12 cellular contexts compared by ENCODE assay signal in genomic region chr7:98285132-98286092, GRCh38. TPM values are rescaled to one million over a fixed set of nuclear protein-coding genes. Genes with fewer than 3 reads are reported as not detected.
DNase-seq lines count a peak whose midpoint lies in the region; ATAC-seq and TF ChIP-seq lines count a peak whose summit lies in the region.
"Had no signal": no experiment of that assay in that cellular context is flagged by ENCODE, and none has a peak within 500 bp of the region (broad histone marks: within the 10 kb centered on the region; RNA-seq: fewer than 3 reads in every experiment).

No MANE protein-coding gene starts in this region.

- no peaks in the 10 kb centered on the region for H3K9me2 ChIP-seq in SK-N-SH

- H3K36me3 ChIP-seq in SK-N-SH (replicated peaks in 1 of 2; ENCODE audit: control insufficient read depth in 1 of 2, insufficient read depth in 2 of 2, low read length in 1 of 2): peaks cover 0 to 21% of the 10 kb centered on the region in 2 experiments
- peaks cover 4% of the 10 kb centered on the region for H3K36me3 ChIP-seq in mammary epithelial cell (ENCODE audit: insufficient read depth, low read length)
- H3K36me3 ChIP-seq in mesodermal cell (ENCODE audit: control insufficient read depth, insufficient read depth, low read length): peaks cover 59% of the 10 kb centered on the region
- H3K36me3 ChIP-seq in thoracic aorta: peaks cover 6% of the 10 kb centered on the region

- no peak for ATAC-seq in SK-N-SH treated with all-trans-retinoic acid at 6 μM for 48 hours
- no peak for ATAC-seq in thoracic aorta (ENCODE audit: insufficient number of reproducible peaks, low FRiP score, low read depth)
- ATAC-seq in GM21367 (IDR thresholded peaks at IDR 0.05; ENCODE audit: unreplicated experiment): no peak
- no peak for ATAC-seq in HG03135 (IDR thresholded peaks at IDR 0.05; ENCODE audit: unreplicated experiment)
- ATAC-seq: stimulated activated naive CD8-positive, alpha-beta T cell treated with anti-CD3 and anti-CD28 coated beads, Interleukin-15, Interleukin-2, amounts not matched to agents 100 U/mL and 50 U/mL, for 24 hours had no signal

- H3K4me1 ChIP-seq in SK-N-SH (ENCODE audit: control insufficient read depth in 1 of 2, insufficient read depth in 2 of 2, low read depth in 1 of 2, low read length in 1 of 2) (peaks cover 35 to 53% of the 10 kb centered on the region in 2 experiments; a peak in 3 of 4 replicates), mammary epithelial cell (ENCODE audit: insufficient read depth, low read length) (peaks cover 70% of the 10 kb centered on the region), mesodermal cell (ENCODE audit: control insufficient read depth, insufficient read depth, low read length, poor library complexity, severe bottlenecking) (peaks cover 45% of the 10 kb centered on the region), thoracic aorta (ENCODE audit: control insufficient read depth in 1 of 2, low read depth in 2 of 2) (peaks cover 56 to 72% of the 10 kb centered on the region in 2 donors)

- H3K9ac ChIP-seq in SK-N-SH: peak overlapping the region; percentile 96
- no peak overlapping the region for H3K9ac ChIP-seq in mammary epithelial cell (ENCODE audit: insufficient read depth, low read length)

- no peaks in the 10 kb centered on the region for H3K27me3 ChIP-seq in SK-N-SH (ENCODE audit: insufficient read depth)
- no peaks in the 10 kb centered on the region for H3K27me3 ChIP-seq in mammary epithelial cell (ENCODE audit: insufficient read depth, low read length)
- no peaks in the 10 kb centered on the region for H3K27me3 ChIP-seq in thoracic aorta (replicated peaks; ENCODE audit: insufficient read depth)

- peaks cover 87% of the 10 kb centered on the region for H3K79me2 ChIP-seq in SK-N-SH (ENCODE audit: insufficient read depth)
- peaks cover 82% of the 10 kb centered on the region for H3K79me2 ChIP-seq in mammary epithelial cell (ENCODE audit: insufficient read depth, low read length)

- dilution Hi-C loops in mammary epithelial cell (cut with HindIII; ENCODE audit: low sequenced_read_pairs): no loop called here

- no peak for TF ChIP-seq CTCF in SK-N-SH (IDR thresholded peaks at IDR 0.05)
- no peak for TF ChIP-seq CTCF in mammary epithelial cell (conservative IDR thresholded peaks at IDR 0.05 in 1 of 2, IDR thresholded peaks at IDR 0.05 in 1 of 2; ENCODE audit: extremely low read depth in 1 of 2, insufficient read depth in 1 of 2, low read depth in 1 of 2, low read length in 2 of 2)
- no peak for TF ChIP-seq CTCF in thoracic aorta (IDR thresholded peaks at IDR 0.05)

- in situ Hi-C loops in mammary epithelial cell (cut with MboI; ENCODE audit: low sequenced_read_pairs in 2 of 2): loop anchor here (25.0 kb wide), 1 partner anchor 552 kb away; no protein-coding TSS in a partner anchor

- H4K20me1 ChIP-seq in SK-N-SH (ENCODE audit: insufficient read depth): peaks cover 66% of the 10 kb centered on the region
- no peaks in the 10 kb centered on the region for H4K20me1 ChIP-seq in mammary epithelial cell (ENCODE audit: insufficient read depth, low read length)

- H3K4me3 ChIP-seq in SK-N-SH (ENCODE audit: low read depth in 2 of 2, low read length in 1 of 2) (peak overlapping the region; percentile 80 to 92; a peak in 3 of 4 replicates), mammary epithelial cell (replicated peaks in 1 of 3; ENCODE audit: insufficient read depth in 1 of 3, low read depth in 2 of 3, low read length in 3 of 3) (no peak overlapping the region), mesodermal cell (ENCODE audit: extremely low read depth, insufficient read depth, low read length, poor library complexity, severe bottlenecking) (peak overlapping the region; percentile 8), thoracic aorta (peak overlapping the region; percentile 97)

- peak overlapping the region; percentile 96 for H3K4me2 ChIP-seq in SK-N-SH
- H3K4me2 ChIP-seq in mammary epithelial cell (ENCODE audit: insufficient read depth, low read depth, low read length): peak overlapping the region; percentile 97

- no peak for TF ChIP-seq EP300 in SK-N-SH (IDR thresholded peaks at IDR 0.05; ENCODE audit: borderline replicate concordance in 1 of 2, low read depth in 1 of 2, low read length in 1 of 2)

- H3K9me3 ChIP-seq in SK-N-SH: no peaks in the 10 kb centered on the region
- no peaks in the 10 kb centered on the region for H3K9me3 ChIP-seq in mammary epithelial cell (replicated peaks; ENCODE audit: insufficient read depth, low read length)
- no peaks in the 10 kb centered on the region for H3K9me3 ChIP-seq in mesodermal cell (ENCODE audit: control insufficient read depth, low read length)
- no peaks in the 10 kb centered on the region for H3K9me3 ChIP-seq in thoracic aorta

- DNase-seq in SK-N-SH (peak; percentile 29), mammary epithelial cell (no peak), thoracic aorta (ENCODE audit: low spot score) (no peak), NCI-H82 treated with DMSO at 0.1 percent for 48 hours (lab: John Stamatoyannopoulos, UW; ENCODE audit: unreplicated experiment) (no peak)
- DNase-seq: activated CD4-positive, CD25-positive, alpha-beta regulatory T cell; cerebellar nuclear complex; NCI-H1930; stimulated activated naive CD8-positive, alpha-beta T cell treated with anti-CD3 and anti-CD28 coated beads, Interleukin-15, Interleukin-2, amounts not matched to agents 100 U/mL and 50 U/mL, for 24 hours had no signal

- H3F3A ChIP-seq in SK-N-SH (replicated peaks; ENCODE audit: insufficient read depth): peaks cover 9% of the 10 kb centered on the region

- BruUV-seq in mammary epithelial cell (replicated peaks; lab: Mats Ljungman, UMichigan): no TSS peak

- 98% methylated on average over 9 of the region's 21 CpGs for WGBS in SK-N-SH (ENCODE audit: low lambda C conversion rate)
- WGBS in mammary epithelial cell (ENCODE audit: low coverage, missing lambda C conversion rate): 86% methylated on average over 16 of the region's 21 CpGs
- 89 to 90% methylated on average over 17 to 19 of the region's 21 CpGs for WGBS in mesodermal cell (ENCODE audit: insufficient coverage in 2 of 2), 2 experiments

- H3K27ac ChIP-seq in SK-N-SH (ENCODE audit: low read depth in 2 of 2, low read length in 1 of 2) (peak overlapping the region; percentile 53 to 75), mammary epithelial cell (ENCODE audit: insufficient read depth, low read depth, low read length) (peak overlapping the region; percentile 26), mesodermal cell (ENCODE audit: low read depth, low read length, severe bottlenecking) (peak overlapping the region; percentile 62), thoracic aorta (peak overlapping the region; percentile 97 to 98)

- CTCF ChIA-PET in SK-N-SH (lab: Yijun Ruan, JAX) (interaction anchor here (0.8 to 3.9 kb wide), 5 partner anchors 9 to 136 kb away, joined by 3 to 27 read pairs (median 6); partner anchors contain the start of gene BAIAP2L1), mammary epithelial cell (lab: Charles Lee; ENCODE audit: low non-redundant PET) (no interaction called here)

- POLR2A ChIA-PET in SK-N-SH (lab: Yijun Ruan, JAX): no interaction called here

- no peak for TF ChIP-seq RAD21 in SK-N-SH (IDR thresholded peaks at IDR 0.05; ENCODE audit: low read length)

- H2AFZ ChIP-seq in SK-N-SH (ENCODE audit: low read depth) (no peak overlapping the region), mammary epithelial cell (ENCODE audit: low read depth, low read length) (no peak overlapping the region)

- intact Hi-C loops in mammary epithelial cell (cut with micrococcal nuclease): loop anchor here (2.0 to 10.0 kb wide), 2 partner anchors 115 to 181 kb away; partner anchors contain the start of genes BAIAP2L1 and LMTK2

TF ChIP-seq in SK-N-SH, 30 proteins besides CTCF, POLR2A, EP300 and RAD21 (continues in another document):
- no peak for TF ChIP-seq TAF1 (IDR thresholded peaks at IDR 0.05; ENCODE audit: borderline replicate concordance, low read depth, low read length)
- no peak for TF ChIP-seq TEAD4 (IDR thresholded peaks at IDR 0.05; ENCODE audit: borderline replicate concordance, insufficient read depth)
- no peak for TF ChIP-seq PBX3 (IDR thresholded peaks at IDR 0.05)

TF ChIP-seq in SK-N-SH treated with all-trans-retinoic acid at 6 μM for 48 hours, 23 proteins besides CTCF, POLR2A, EP300 and RAD21:
- TF ChIP-seq CSRNP3 (CRISPR knock-in tag; IDR thresholded peaks at IDR 0.05) (no peak), ZNF8 (CRISPR knock-in tag; IDR thresholded peaks at IDR 0.05) (no peak), TCF4 (CRISPR knock-in tag; IDR thresholded peaks at IDR 0.05; ENCODE audit: borderline replicate concordance) (no peak), ARNTL (CRISPR knock-in tag; IDR thresholded peaks at IDR 0.05; ENCODE audit: borderline replicate concordance, low read depth) (no peak)

RNA-seq across cellular contexts. Expression of gene BRI3, which starts 3.9 kb away (rescaled TPM):
- polyA plus RNA-seq in SK-N-SH (2012; rRNA removed): 108 and 128 TPM in 2 replicates
- polyA plus RNA-seq in SK-N-SH (2012; cell fraction: cytosol; rRNA removed): 138 and 139 TPM in 2 replicates
- polyA plus RNA-seq in SK-N-SH (2012; cell fraction: nucleus; rRNA removed): 49.3 and 55.5 TPM in 2 replicates
- total RNA-seq in mammary epithelial cell: 100 to 1,000 TPM in 1 of 2 donors, 10 to 100 TPM in 1; 24.5 to 158 TPM
- 43.1 TPM for polyA plus RNA-seq in mammary epithelial cell
- polyA minus RNA-seq in mammary epithelial cell: 113 TPM
- polyA plus RNA-seq in mesodermal cell (2013, experiment 1 of 2): 172 TPM
- 147 TPM for polyA plus RNA-seq in mesodermal cell (2013, experiment 2 of 2)
- 100 to 1,000 TPM in 1 of 2 donors, 10 to 100 TPM in 1; 95.1 to 104 TPM for total RNA-seq in thoracic aorta

RNA-seq across cellular contexts. Expression of gene TECPR1, which starts 33.4 kb away (rescaled TPM):
- 6.6 and 6.8 TPM in 2 replicates for polyA plus RNA-seq in SK-N-SH (2012; rRNA removed)
- polyA plus RNA-seq in SK-N-SH (2012; cell fraction: cytosol; rRNA removed): 3.3 and 4.3 TPM in 2 replicates
- polyA plus RNA-seq in SK-N-SH (2012; cell fraction: nucleus; rRNA removed): 26.3 and 41.0 TPM in 2 replicates
- 10 to 100 TPM; 13.2 to 14.6 TPM for total RNA-seq in mammary epithelial cell
- 1.6 TPM for polyA plus RNA-seq in mammary epithelial cell
- 1.1 TPM for polyA minus RNA-seq in mammary epithelial cell
- 24.3 TPM for polyA plus RNA-seq in mesodermal cell (2013, experiment 1 of 2)
- polyA plus RNA-seq in mesodermal cell (2013, experiment 2 of 2): 19.2 TPM
- 10 to 100 TPM; 41.6 to 53.8 TPM for total RNA-seq in thoracic aorta

Comparison
In these comparisons a context has a peak if more than half of its experiments do, and no peak if none do; other contexts are left out.
1. H3K27ac ChIP-seq: peak in every context shown above with its lines; median percentile 98 in thoracic aorta; 64 in SK-N-SH; 62 in mesodermal cell; 26 in mammary epithelial cell.
2. H3K4me3 ChIP-seq: peak in SK-N-SH (2 of 2), mesodermal cell (single experiment) and thoracic aorta (single experiment); none in mammary epithelial cell (0 of 3).